In genomic region chr3:127789051-127789450, GRCh38 we compare ENCODE assay signal across 21 cellular contexts. TPM values are rescaled to one million over a fixed set of nuclear protein-coding genes. Genes with fewer than 3 reads are reported as not detected.
DNase-seq lines count a peak whose midpoint lies in the region; ATAC-seq and TF ChIP-seq lines count a peak whose summit lies in the region.
"Had no signal": no experiment of that assay in that cellular context is flagged by ENCODE, and none has a peak within 500 bp of the region (broad histone marks: within the 10 kb centered on the region; RNA-seq: fewer than 3 reads in every experiment).

No MANE protein-coding gene starts in this region.

- no peak overlapping the region for H2BK5ac ChIP-seq in trophoblast cell (ENCODE audit: low read depth, low read length, poor library complexity)

- H3K9ac ChIP-seq in trophoblast cell (ENCODE audit: low read length), result no peak overlapping the region
- H3K9ac ChIP-seq: BLaER1 treated with 17β-estradiol and CSF1 and Interleukin-3, amounts not matched to agents 10 nM and 100 nM had no signal

- ATAC-seq in right cardiac atrium (no peak), GM19324 (IDR thresholded peaks at IDR 0.05; ENCODE audit: low FRiP score, unreplicated experiment) (no peak)
- ATAC-seq in activated CD8-positive, alpha-beta T cell treated with anti-CD3 and anti-CD28 coated beads for 36 hours, result no peak
- ATAC-seq: left lobe of liver, mucosa of descending colon had no signal

- POLR2A ChIA-PET in activated CD8-positive, alpha-beta T cell treated with anti-CD3 and anti-CD28 coated beads for 36 hours (lab: Charles Lee), result interaction anchor here (1.0 kb wide), 1 partner anchor 26 kb away, joined by 3 read pairs; no protein-coding TSS in a partner anchor

- H2BK12ac ChIP-seq in trophoblast cell (ENCODE audit: low read length), result no peak overlapping the region

- no peak overlapping the region for H3K4me2 ChIP-seq in trophoblast cell (ENCODE audit: low read length)
- H3K4me2 ChIP-seq: BLaER1 treated with 17β-estradiol and CSF1 and Interleukin-3, amounts not matched to agents 10 nM and 100 nM had no signal

- no peak overlapping the region for H4K91ac ChIP-seq in trophoblast cell (ENCODE audit: low read depth, low read length)

- H3K27me3 ChIP-seq in right atrium auricular region (no peaks in the 10 kb centered on the region), right cardiac atrium (ENCODE audit: control insufficient read depth, insufficient read depth) (no peaks in the 10 kb centered on the region), esophagus muscularis mucosa (no peaks in the 10 kb centered on the region), trophoblast cell (ENCODE audit: insufficient read depth, low read length) (no peaks in the 10 kb centered on the region), transverse colon (no peaks in the 10 kb centered on the region)

- no peak overlapping the region for H4K8ac ChIP-seq in trophoblast cell (ENCODE audit: low read depth, low read length)

- no peak for TF ChIP-seq EP300 in esophagus muscularis mucosa (IDR thresholded peaks at IDR 0.05)
- TF ChIP-seq EP300 in transverse colon (IDR thresholded peaks at IDR 0.05; ENCODE audit: low read depth), result no peak

- in situ Hi-C loops in transverse colon (cut with MboI; ENCODE audit: low pct_ligation_motif_present in 1 of 4, low pct_unique_long_range_greater_than_20kb in 1 of 4, low sequenced_read_pairs in 3 of 4), result no loop called here

- intact Hi-C loops in right cardiac atrium (cut with DNase I) (no loop called here), esophagus muscularis mucosa (cut with DNase I) (no loop called here), transverse colon (cut with DNase I; ENCODE audit: low total_unique reads) (no loop called here)
- intact Hi-C loops in activated CD8-positive, alpha-beta T cell treated with anti-CD3 and anti-CD28 coated beads for 36 hours (cut with micrococcal nuclease), result no loop called here

- H3K18ac ChIP-seq in trophoblast cell (ENCODE audit: low read length), result no peak overlapping the region

- no peak overlapping the region for H2BK120ac ChIP-seq in trophoblast cell (ENCODE audit: insufficient read depth, low read length, poor library complexity)

- H3K4me3 Mint-ChIP-seq in activated CD8-positive, alpha-beta T cell treated with anti-CD3 and anti-CD28 coated beads for 36 hours, result no peak overlapping the region
- H3K4me3 Mint-ChIP-seq: activated CD4-positive, alpha-beta memory T cell treated with anti-CD3 and anti-CD28 coated beads, Interleukin-2, amount 10 ng/mL, durations not matched to agents 7 days and 5 days; dendritic cell treated with granulocyte-macrophage colony-stimulating factor and Interleukin-4, amounts not matched to agents 40 ng/mL and 50 ng/mL, for 4 days; stimulated activated naive CD8-positive, alpha-beta T cell treated with anti-CD3 and anti-CD28 coated beads, Interleukin-15, Interleukin-2, amounts not matched to agents 100 ng/mL and 50 ng/mL, for 24 hours had no signal

- H2AK5ac ChIP-seq in trophoblast cell (ENCODE audit: low read length), result no peak overlapping the region

- no peak overlapping the region for H3K23ac ChIP-seq in trophoblast cell (ENCODE audit: low read length)

- H3K9me3 ChIP-seq in right atrium auricular region (no peaks in the 10 kb centered on the region), right cardiac atrium (ENCODE audit: control insufficient read depth, low read length) (no peaks in the 10 kb centered on the region), esophagus muscularis mucosa (no peaks in the 10 kb centered on the region), trophoblast cell (ENCODE audit: insufficient read depth, low read depth, low read length) (no peaks in the 10 kb centered on the region), transverse colon (no peaks in the 10 kb centered on the region)
- H3K9me3 ChIP-seq: BLaER1 treated with 17β-estradiol and CSF1 and Interleukin-3, amounts not matched to agents 10 nM and 100 nM; mucosa of descending colon had no signal

- H3K27ac ChIP-seq in right atrium auricular region, result peak overlapping the region; percentile 72
- H3K27ac ChIP-seq in right cardiac atrium (ENCODE audit: low read length), result no peak overlapping the region
- peak overlapping the region; percentile 87 to 91 (median 89) for H3K27ac ChIP-seq in esophagus muscularis mucosa (replicated peaks in 1 of 4)
- H3K27ac ChIP-seq in trophoblast cell (ENCODE audit: low read depth, low read length), result no peak overlapping the region
- peak overlapping the region; percentile 85 to 91 (median 86) for H3K27ac ChIP-seq in transverse colon
- H3K27ac ChIP-seq: BLaER1 treated with 17β-estradiol and CSF1 and Interleukin-3, amounts not matched to agents 10 nM and 100 nM; HL-60 had no signal

- H3K79me2 ChIP-seq in trophoblast cell (ENCODE audit: control insufficient read depth, insufficient read depth, low read length, poor library complexity), result no peaks in the 10 kb centered on the region

- no peaks in the 10 kb centered on the region for H3K36me3 Mint-ChIP-seq in activated CD8-positive, alpha-beta T cell treated with anti-CD3 and anti-CD28 coated beads for 36 hours (ENCODE audit: low read depth)

- DNase-seq in right atrium auricular region (ENCODE audit: low spot score) (no peak), right cardiac atrium (no peak), esophagus muscularis mucosa (ENCODE audit: extremely low spot score) (no peak), trophoblast cell (no peak), transverse colon (no peak), AML-193 (lab: John Stamatoyannopoulos, UW) (no peak)
- no peak for DNase-seq in activated CD8-positive, alpha-beta T cell treated with anti-CD3 and anti-CD28 coated beads for 36 hours
- DNase-seq: ACHN; activated CD4-positive, alpha-beta memory T cell treated with anti-CD3 and anti-CD28 coated beads, Interleukin-2, amount 10 ng/mL, durations not matched to agents 7 days and 5 days; Calu3; mucosa of descending colon; NCI-H146; NCI-H526; RPMI8226; stimulated activated CD4-positive, alpha-beta T cell treated with anti-CD3 and anti-CD28 coated beads, Interleukin-4, amount 100 ng/mL, for 24 hours had no signal

- peak overlapping the region; percentile 17 for H2AFZ ChIP-seq in trophoblast cell (ENCODE audit: insufficient read depth, low read length, poor library complexity)

- TF ChIP-seq POLR2A in esophagus muscularis mucosa (IDR thresholded peaks at IDR 0.05; ENCODE audit: low read depth) (no peak), transverse colon (IDR thresholded peaks at IDR 0.05) (no peak)

- no peak overlapping the region for H3K14ac ChIP-seq in trophoblast cell (ENCODE audit: low read length)

- no peak overlapping the region for H4K12ac ChIP-seq in trophoblast cell (ENCODE audit: low read depth, low read length)

- TF ChIP-seq CTCF in right atrium auricular region (IDR thresholded peaks at IDR 0.05), result no peak
- no peak for TF ChIP-seq CTCF in esophagus muscularis mucosa (IDR thresholded peaks at IDR 0.05)
- no peak for TF ChIP-seq CTCF in transverse colon (IDR thresholded peaks at IDR 0.05)
- TF ChIP-seq CTCF in activated CD8-positive, alpha-beta T cell treated with anti-CD3 and anti-CD28 coated beads for 36 hours (IDR thresholded peaks at IDR 0.05), result no peak

- peaks cover 3% of the 10 kb centered on the region for H3K27me3 Mint-ChIP-seq in activated CD8-positive, alpha-beta T cell treated with anti-CD3 and anti-CD28 coated beads for 36 hours

- 88% methylated on average over 5 of the region's 5 CpGs for WGBS in right cardiac atrium
- WGBS in esophagus muscularis mucosa, result 91% methylated on average over 5 of the region's 5 CpGs
- WGBS in trophoblast cell (ENCODE audit: extremely low coverage, insufficient coverage, insufficient read length), result no CpG with 5 or more reads among the region's 5 CpGs
- 84 to 100% methylated on average over 1 to 5 of the region's 5 CpGs for WGBS in transverse colon (ENCODE audit: low coverage in 1 of 2), 2 donors

- peaks cover 0 to 81% of the 10 kb centered on the region in 2 donors for H3K4me1 ChIP-seq in right atrium auricular region
- H3K4me1 ChIP-seq in right cardiac atrium (ENCODE audit: control insufficient read depth, insufficient read depth, low read length), result peaks cover 28% of the 10 kb centered on the region
- peaks cover 97 to 99% (median 99%) of the 10 kb centered on the region in 4 donors for H3K4me1 ChIP-seq in esophagus muscularis mucosa
- peaks cover 12 to 15% of the 10 kb centered on the region in 2 experiments for H3K4me1 ChIP-seq in trophoblast cell (ENCODE audit: control insufficient read depth in 1 of 2, insufficient read depth in 2 of 2, low read length in 2 of 2)
- H3K4me1 ChIP-seq in transverse colon, result peaks cover 44 to 88% (median 65%) of the 10 kb centered on the region in 4 donors

- H3K79me1 ChIP-seq in trophoblast cell (ENCODE audit: low read length), result peaks cover 9% of the 10 kb centered on the region

- H3K4me1 Mint-ChIP-seq in activated CD8-positive, alpha-beta T cell treated with anti-CD3 and anti-CD28 coated beads for 36 hours (ENCODE audit: low read depth), result peaks cover 4% of the 10 kb centered on the region
- H3K4me1 Mint-ChIP-seq: activated CD4-positive, alpha-beta memory T cell treated with anti-CD3 and anti-CD28 coated beads, Interleukin-2, amount 10 ng/mL, durations not matched to agents 7 days and 5 days had no signal

- H3K36me3 ChIP-seq in right atrium auricular region (no peaks in the 10 kb centered on the region), esophagus muscularis mucosa (peaks cover 0 to under 1% (median 0%) of the 10 kb centered on the region in 4 donors), trophoblast cell (ENCODE audit: control insufficient read depth in 1 of 2, insufficient read depth in 2 of 2, low read length in 2 of 2) (no peaks in the 10 kb centered on the region), transverse colon (no peaks in the 10 kb centered on the region)
- H3K36me3 ChIP-seq: BLaER1 treated with 17β-estradiol and CSF1 and Interleukin-3, amounts not matched to agents 10 nM and 100 nM had no signal

- CTCF ChIA-PET in activated CD8-positive, alpha-beta T cell treated with anti-CD3 and anti-CD28 coated beads for 36 hours (lab: Charles Lee), result no interaction called here

- no peak overlapping the region for H3K27ac Mint-ChIP-seq in activated CD8-positive, alpha-beta T cell treated with anti-CD3 and anti-CD28 coated beads for 36 hours
- H3K27ac Mint-ChIP-seq: activated CD4-positive, alpha-beta memory T cell treated with anti-CD3 and anti-CD28 coated beads, Interleukin-2, amount 10 ng/mL, durations not matched to agents 7 days and 5 days; dendritic cell treated with granulocyte-macrophage colony-stimulating factor and Interleukin-4, amounts not matched to agents 40 ng/mL and 50 ng/mL, for 4 days; stimulated activated naive CD8-positive, alpha-beta T cell treated with anti-CD3 and anti-CD28 coated beads, Interleukin-15, Interleukin-2, amounts not matched to agents 100 ng/mL and 50 ng/mL, for 24 hours had no signal

- H3K9me3 Mint-ChIP-seq in activated CD8-positive, alpha-beta T cell treated with anti-CD3 and anti-CD28 coated beads for 36 hours, result no peaks in the 10 kb centered on the region
- H3K9me3 Mint-ChIP-seq: activated CD4-positive, alpha-beta memory T cell treated with anti-CD3 and anti-CD28 coated beads, Interleukin-2, amount 10 ng/mL, durations not matched to agents 7 days and 5 days; dendritic cell treated with granulocyte-macrophage colony-stimulating factor and Interleukin-4, amounts not matched to agents 40 ng/mL and 50 ng/mL, for 4 days; stimulated activated naive CD8-positive, alpha-beta T cell treated with anti-CD3 and anti-CD28 coated beads, Interleukin-15, Interleukin-2, amounts not matched to agents 100 ng/mL and 50 ng/mL, for 24 hours had no signal

- H3K4ac ChIP-seq in trophoblast cell (ENCODE audit: low read depth, low read length), result no peak overlapping the region

- no peak overlapping the region for H3K4me3 ChIP-seq in right atrium auricular region
- H3K4me3 ChIP-seq in right cardiac atrium (ENCODE audit: low read length), result no peak overlapping the region
- no peak overlapping the region for H3K4me3 ChIP-seq in esophagus muscularis mucosa
- H3K4me3 ChIP-seq in trophoblast cell (ENCODE audit: low read depth, low read length), result no peak overlapping the region
- no peak overlapping the region for H3K4me3 ChIP-seq in transverse colon
- H3K4me3 ChIP-seq: BLaER1 treated with 17β-estradiol and CSF1 and Interleukin-3, amounts not matched to agents 10 nM and 100 nM; mucosa of descending colon had no signal

RNA-seq across cellular contexts. Expression of gene MGLL, which starts 33.3 kb away (rescaled TPM):
- total RNA-seq in right atrium auricular region, result 10 to 100 TPM; 36.3 to 46.4 TPM
- total RNA-seq in right cardiac atrium, result 10 to 100 TPM; 52.2 to 80.4 (median 65.3) TPM
- polyA plus RNA-seq in right cardiac atrium, result 64.9 TPM
- 100 to 1,000 TPM in 1 of 4 donors, 10 to 100 TPM in 3; 56.5 to 155 (median 80.7) TPM for total RNA-seq in esophagus muscularis mucosa
- 8.0 and 9.2 TPM in 2 replicates for polyA plus RNA-seq in trophoblast cell (2013)
- total RNA-seq in transverse colon, result 100 to 1,000 TPM; 150 to 329 (median 294) TPM
- 1 to 10 TPM; 1.1 to 3.1 TPM for total RNA-seq in activated CD8-positive, alpha-beta T cell treated with anti-CD3 and anti-CD28 coated beads for 36 hours

Comparison
In these comparisons a context has a peak if more than half of its experiments do, and no peak if none do; other contexts are left out.
1. H3K27ac ChIP-seq: peak in right atrium auricular region (2 of 2), esophagus muscularis mucosa (4 of 4) and transverse colon (4 of 4); none in right cardiac atrium (single experiment) and trophoblast cell (single experiment).
2. RNA of gene MGLL, which starts 33.3 kb away (total RNA-seq): 150 to 329 TPM in transverse colon, 56.5 to 155 TPM in esophagus muscularis mucosa, 52.2 to 80.4 TPM in right cardiac atrium and 36.3 to 46.4 TPM in right atrium auricular region; 1.1 to 3.1 TPM in activated CD8-positive, alpha-beta T cell treated with anti-CD3 and anti-CD28 coated beads for 36 hours; every median in the first group is over 4 times any median in the second.